Comparison of ENCODE assay signal across 8 cellular contexts in genomic region chrX:71910526-71911022, GRCh38. TPM values are rescaled to one million over a fixed set of nuclear protein-coding genes. Genes with fewer than 3 reads are reported as not detected.
A peak's percentile ranks its signal among the peaks of the same experiment; 100 is the strongest.
DNase-seq lines count a peak whose midpoint lies in the region; ATAC-seq and TF ChIP-seq lines count a peak whose summit lies in the region.

Gene NHSL2, plus strand, starts transcription at chrX:71910845.

- DNase-seq in Caki2 (ENCODE audit: low read depth) (peak; percentile 44), NCI-H2171 (lab: John Stamatoyannopoulos, UW) (peak; percentile 33), lower lobe of right lung (peak; percentile 40), SK-N-SH (no peak), SW480 (ENCODE audit: low spot score) (no peak)
- no peak for DNase-seq in central memory CD8-positive, alpha-beta T cell (ENCODE audit: low spot score in 2 of 2)
- DNase-seq in stimulated activated naive CD8-positive, alpha-beta T cell treated with anti-CD3 and anti-CD28 coated beads, Interleukin-15, amount 100 ng/mL, for 72 hours: peak; percentile 33 to 34
- DNase-seq in effector CD8-positive, alpha-beta T cell (lab: John Stamatoyannopoulos, UW): no peak

- H3K9ac ChIP-seq in SK-N-SH: no peak within 1 kb of the TSS

- H3K4me3 Mint-ChIP-seq in central memory CD8-positive, alpha-beta T cell: peak within 1 kb of the TSS; percentile 72
- H3K4me3 Mint-ChIP-seq in stimulated activated naive CD8-positive, alpha-beta T cell treated with anti-CD3 and anti-CD28 coated beads, Interleukin-15, amount 100 ng/mL, for 72 hours: peak within 1 kb of the TSS; percentile 65 to 74

- no peaks in the 10 kb centered on the region for H3F3A ChIP-seq in SK-N-SH (replicated peaks; ENCODE audit: insufficient read depth)

- H3K79me2 ChIP-seq in SK-N-SH (ENCODE audit: insufficient read depth): no peaks in the 10 kb centered on the region

- no peak within 1 kb of the TSS for H3K27ac ChIP-seq in lower lobe of right lung
- H3K27ac ChIP-seq in SK-N-SH (ENCODE audit: low read depth in 2 of 2, low read length in 1 of 2): no peak within 1 kb of the TSS

- H2AFZ ChIP-seq in SK-N-SH (ENCODE audit: low read depth): no peak within 1 kb of the TSS

- H3K27ac Mint-ChIP-seq in central memory CD8-positive, alpha-beta T cell (ENCODE audit: low read depth): no peak within 1 kb of the TSS
- H3K27ac Mint-ChIP-seq in stimulated activated naive CD8-positive, alpha-beta T cell treated with anti-CD3 and anti-CD28 coated beads, Interleukin-15, amount 100 ng/mL, for 72 hours: no peak within 1 kb of the TSS

- H3K9me3 Mint-ChIP-seq in central memory CD8-positive, alpha-beta T cell: no peaks in the 10 kb centered on the region
- H3K9me3 Mint-ChIP-seq in stimulated activated naive CD8-positive, alpha-beta T cell treated with anti-CD3 and anti-CD28 coated beads, Interleukin-15, amount 100 ng/mL, for 72 hours: no peaks in the 10 kb centered on the region

- no peaks in the 10 kb centered on the region for H4K20me1 ChIP-seq in SK-N-SH (ENCODE audit: insufficient read depth)

- POLR2A ChIA-PET in SK-N-SH (lab: Yijun Ruan, JAX): no interaction called here

- H3K9me2 ChIP-seq in SK-N-SH: no peaks in the 10 kb centered on the region

- H3K27me3 Mint-ChIP-seq in central memory CD8-positive, alpha-beta T cell: peaks cover 57% of the 10 kb centered on the region
- H3K27me3 Mint-ChIP-seq in stimulated activated naive CD8-positive, alpha-beta T cell treated with anti-CD3 and anti-CD28 coated beads, Interleukin-15, amount 100 ng/mL, for 72 hours: peaks cover 75% of the 10 kb centered on the region

- H3K36me3 ChIP-seq in lower lobe of right lung (no peaks in the 10 kb centered on the region), SK-N-SH (replicated peaks in 1 of 2; ENCODE audit: control insufficient read depth in 1 of 2, insufficient read depth in 2 of 2, low read length in 1 of 2) (no peaks in the 10 kb centered on the region)

- intact Hi-C loops in lower lobe of right lung (cut with DNase I): no loop called here

- in situ Hi-C loops in Caki2 (cut with HindIII; ENCODE audit: low pct_unique_long_range_greater_than_20kb, low sequenced_read_pairs): no loop called here

- TF ChIP-seq CTCF in lower lobe of right lung (IDR thresholded peaks at IDR 0.05) (no peak), SK-N-SH (IDR thresholded peaks at IDR 0.05) (no peak)

- H3K9me3 ChIP-seq in lower lobe of right lung (no peaks in the 10 kb centered on the region), SK-N-SH (no peaks in the 10 kb centered on the region)

- CTCF ChIA-PET in SK-N-SH (lab: Yijun Ruan, JAX): interaction anchor here (0.8 to 1.5 kb wide), 5 partner anchors 9 to 119 kb away, joined by 3 to 4 read pairs (median 4); no protein-coding TSS in a partner anchor

- peak within 1 kb of the TSS; percentile 46 for H3K4me3 ChIP-seq in lower lobe of right lung
- H3K4me3 ChIP-seq in SK-N-SH (ENCODE audit: low read depth in 2 of 2, low read length in 1 of 2): no peak within 1 kb of the TSS; a peak in 1 of 4 replicates

- TF ChIP-seq RAD21 in SK-N-SH (IDR thresholded peaks at IDR 0.05; ENCODE audit: low read length): no peak

- WGBS in SK-N-SH (ENCODE audit: low lambda C conversion rate): 5% methylated on average over 21 of the region's 35 CpGs

- no peak for TF ChIP-seq EP300 in SK-N-SH (IDR thresholded peaks at IDR 0.05; ENCODE audit: borderline replicate concordance in 1 of 2, low read depth in 1 of 2, low read length in 1 of 2)

- peak; percentile 40 for ATAC-seq in central memory CD8-positive, alpha-beta T cell (replicated peaks; ENCODE audit: extremely low read depth, poor library complexity, severe bottlenecking)
- peak; percentile 30 to 68 for ATAC-seq in lower lobe of right lung
- ATAC-seq in stimulated activated naive CD8-positive, alpha-beta T cell treated with anti-CD3 and anti-CD28 coated beads, Interleukin-15, amount 100 ng/mL, for 72 hours: peak; percentile 79

- H3K4me1 ChIP-seq in lower lobe of right lung: no peaks in the 10 kb centered on the region
- H3K4me1 ChIP-seq in SK-N-SH (ENCODE audit: control insufficient read depth in 1 of 2, insufficient read depth in 2 of 2, low read depth in 1 of 2, low read length in 1 of 2): no peaks in the 10 kb centered on the region

- no peak within 1 kb of the TSS for H3K4me2 ChIP-seq in SK-N-SH

- peaks cover 2% of the 10 kb centered on the region for H3K36me3 Mint-ChIP-seq in central memory CD8-positive, alpha-beta T cell (ENCODE audit: insufficient read depth)

- H3K27me3 ChIP-seq in lower lobe of right lung (ENCODE audit: low read depth): peaks cover 10% of the 10 kb centered on the region
- peaks cover 47% of the 10 kb centered on the region for H3K27me3 ChIP-seq in SK-N-SH (ENCODE audit: insufficient read depth)

- no peaks in the 10 kb centered on the region for H3K4me1 Mint-ChIP-seq in central memory CD8-positive, alpha-beta T cell
- no peaks in the 10 kb centered on the region for H3K4me1 Mint-ChIP-seq in stimulated activated naive CD8-positive, alpha-beta T cell treated with anti-CD3 and anti-CD28 coated beads, Interleukin-15, amount 100 ng/mL, for 72 hours

TF ChIP-seq in SK-N-SH, 30 proteins besides CTCF, POLR2A, EP300 and RAD21:
- TF ChIP-seq MEF2A (IDR thresholded peaks at IDR 0.05; ENCODE audit: borderline replicate concordance, low read depth) (no peak), FOXJ3 (CRISPR knock-in tag; IDR thresholded peaks at IDR 0.05) (no peak), TAF1 (IDR thresholded peaks at IDR 0.05; ENCODE audit: borderline replicate concordance, low read depth, low read length) (no peak), RFX5 (IDR thresholded peaks at IDR 0.05; ENCODE audit: low read length) (no peak), SIN3A (IDR thresholded peaks at IDR 0.05; ENCODE audit: borderline replicate concordance, low read depth, low read length) (no peak), TCF12 (IDR thresholded peaks at IDR 0.05) (no peak), FOXM1 (IDR thresholded peaks at IDR 0.05; ENCODE audit: low read depth) (no peak), SMC3 (IDR thresholded peaks at IDR 0.05; ENCODE audit: low read depth, low read length) (no peak), JUND (IDR thresholded peaks at IDR 0.05) (no peak), ELF1 (IDR thresholded peaks at IDR 0.05) (no peak), ZBTB33 (IDR thresholded peaks at IDR 0.05; ENCODE audit: borderline replicate concordance, low read depth) (no peak), GATA2 (CRISPR knock-in tag; IDR thresholded peaks at IDR 0.05) (no peak)

RNA-seq across cellular contexts. Expression of gene NHSL2, which starts in this region (rescaled TPM):
- 0.07 and 1.3 TPM in 2 replicates for total RNA-seq in Caki2 (2014; rRNA removed; shearing (Covaris generic); ENCODE audit: low replicate concordance)
- total RNA-seq in lower lobe of right lung: 12.7 TPM
- 0.61 and 1.7 TPM in 2 replicates for polyA plus RNA-seq in SK-N-SH (2012; rRNA removed)
- 0.60 and 1.5 TPM in 2 replicates for polyA plus RNA-seq in SK-N-SH (2012; cell fraction: cytosol; rRNA removed)
- 1.6 and 1.9 TPM in 2 replicates for polyA plus RNA-seq in SK-N-SH (2012; cell fraction: nucleus; rRNA removed)

Comparison
In these comparisons a context has a peak if more than half of its experiments do, and no peak if none do; other contexts are left out.
1. DNase-seq: peak in Caki2 (single experiment), NCI-H2171 (single experiment), lower lobe of right lung (single experiment) and stimulated activated naive CD8-positive, alpha-beta T cell treated with anti-CD3 and anti-CD28 coated beads, Interleukin-15, amount 100 ng/mL, for 72 hours (2 of 2); none in central memory CD8-positive, alpha-beta T cell (0 of 2), effector CD8-positive, alpha-beta T cell (single experiment), SK-N-SH (single experiment) and SW480 (single experiment).
2. Peak in every context shown above with its lines, with median percentiles within 50 percentile points of each other: ATAC-seq.